ENCODE assay signal across 12 cellular contexts in the genomic region with DNA sequence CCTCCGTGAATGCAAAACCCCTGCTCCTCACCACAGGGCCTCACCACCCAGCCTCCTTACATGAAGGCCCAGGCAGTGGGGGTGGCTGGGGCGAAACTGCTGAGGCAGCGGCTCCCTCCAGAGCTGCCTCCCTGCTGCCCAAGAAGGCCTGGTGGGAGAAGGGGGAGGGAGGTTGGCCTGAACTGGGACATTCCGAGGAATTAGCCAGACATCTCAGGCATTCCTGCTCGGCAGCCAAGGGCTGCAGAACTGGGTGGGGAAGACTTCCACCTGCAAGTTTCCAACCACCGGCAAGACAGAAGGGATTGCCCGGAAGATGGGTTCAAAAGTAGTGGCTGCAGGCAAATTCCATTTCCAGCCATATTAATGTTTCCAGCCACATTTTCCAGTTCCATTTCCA. TPM values are rescaled to one million over a fixed set of nuclear protein-coding genes. Genes with fewer than 3 reads are reported as not detected.
DNase-seq lines count a peak whose midpoint lies in the region; ATAC-seq and TF ChIP-seq lines count a peak whose summit lies in the region.
"Had no signal": no experiment of that assay in that cellular context is flagged by ENCODE, and none has a peak within 500 bp of the region (broad histone marks: within the 10 kb centered on the region; RNA-seq: fewer than 3 reads in every experiment).

No MANE protein-coding gene starts in this region.

- H4K20me1 ChIP-seq in GM23338 (replicated peaks; ENCODE audit: insufficient read depth), result 0 out of 2 replicates have a peak, but pooled peaks cover 3% of the 10 kb centered on the region

- no peaks in the 10 kb centered on the region for H3K9me2 ChIP-seq in GM23338 (ENCODE audit: insufficient read depth)

- H3K27ac ChIP-seq in GM23338 (ENCODE audit: low read depth), result peak overlapping the region; percentile 78; the same call in 1 of the 2 replicates
- H3K27ac ChIP-seq: colonic mucosa, heart right ventricle, stomach had no signal

- peak; percentile 44 for DNase-seq in GM23338 (ENCODE audit: low spot score)
- DNase-seq in epithelial cell of proximal tubule (ENCODE audit: low read depth), result peak; percentile 43
- DNase-seq in osteocyte (ENCODE audit: extremely low spot score, unreplicated experiment), result no peak
- no peak for DNase-seq in CD14-positive monocyte (ENCODE audit: low spot score)
- DNase-seq in medulla oblongata (ENCODE audit: extremely low spot score), result no peak
- DNase-seq: activated gamma-delta T cell, colonic mucosa, heart right ventricle, NCI-H446, stomach had no signal

- H3K4me2 ChIP-seq in GM23338, result no peak overlapping the region

- H3K4me1 ChIP-seq in GM23338 (ENCODE audit: insufficient read depth), result peaks cover 7% of the 10 kb centered on the region; the same call in 1 of the 2 replicates
- H3K4me1 ChIP-seq: colonic mucosa had no signal

- no peaks in the 10 kb centered on the region for H3K79me2 ChIP-seq in GM23338 (replicated peaks; ENCODE audit: insufficient read depth)

- no peak overlapping the region for H3K27ac Mint-ChIP-seq in GM23338
- H3K27ac Mint-ChIP-seq in osteocyte (ENCODE audit: unreplicated experiment), result peak overlapping the region; percentile 39
- H3K27ac Mint-ChIP-seq in CD14-positive monocyte, result no peak overlapping the region

- 0 out of 2 replicates have a peak, but pooled peaks cover 4% of the 10 kb centered on the region for H3F3A ChIP-seq in GM23338 (replicated peaks; ENCODE audit: low read depth)

- H2AFZ ChIP-seq in GM23338, result no peak overlapping the region

- no peaks in the 10 kb centered on the region for H3K27me3 ChIP-seq in GM23338 (ENCODE audit: insufficient read depth)
- H3K27me3 ChIP-seq: colonic mucosa, heart right ventricle, stomach had no signal

- H3K9me3 Mint-ChIP-seq in GM23338, result peaks cover 3% of the 10 kb centered on the region
- H3K9me3 Mint-ChIP-seq in osteocyte (ENCODE audit: unreplicated experiment), result no peaks in the 10 kb centered on the region
- peaks cover 0 to 12% (median 3%) of the 10 kb centered on the region in 7 donors for H3K9me3 Mint-ChIP-seq in CD14-positive monocyte

- no peak for ATAC-seq in GM23338
- no peak for ATAC-seq in GM18909 (IDR thresholded peaks at IDR 0.05; ENCODE audit: poor library complexity, unreplicated experiment)
- ATAC-seq: activated CD4-positive, CD25-positive, alpha-beta regulatory T cell treated with anti-CD3 and anti-CD28 coated beads, Interleukin-2, amount 50 U/mL, for 24 hours; heart right ventricle had no signal

- TF ChIP-seq CTCF in GM23338 (conservative IDR thresholded peaks at IDR 0.05; ENCODE audit: low read depth in 2 of 2), result no peak
- no peak for TF ChIP-seq CTCF in epithelial cell of proximal tubule (conservative IDR thresholded peaks at IDR 0.05; ENCODE audit: low read depth, low read length)
- TF ChIP-seq CTCF in osteocyte (IDR thresholded peaks at IDR 0.05), result no peak
- TF ChIP-seq CTCF in CD14-positive monocyte (IDR thresholded peaks at IDR 0.05), result no peak

- intact Hi-C loops in CD14-positive monocyte (cut with micrococcal nuclease), result loop anchor here (10.0 kb wide), 2 partner anchors 47 to 693 kb away; a partner anchor contains a TSS

- H3K4me1 Mint-ChIP-seq in GM23338, result peaks cover 18% of the 10 kb centered on the region
- peaks cover 16% of the 10 kb centered on the region for H3K4me1 Mint-ChIP-seq in osteocyte (ENCODE audit: unreplicated experiment)
- peaks cover 6% of the 10 kb centered on the region for H3K4me1 Mint-ChIP-seq in CD14-positive monocyte

- peaks cover 15% of the 10 kb centered on the region for H3K36me3 ChIP-seq in GM23338 (ENCODE audit: insufficient read depth)

- peaks cover 49% of the 10 kb centered on the region for H3K36me3 Mint-ChIP-seq in GM23338 (ENCODE audit: low read depth)
- peaks cover 25% of the 10 kb centered on the region for H3K36me3 Mint-ChIP-seq in osteocyte (ENCODE audit: unreplicated experiment)
- peaks cover 44 to 62% of the 10 kb centered on the region in 2 donors for H3K36me3 Mint-ChIP-seq in CD14-positive monocyte

- H3K4me3 ChIP-seq in GM23338, result no peak overlapping the region
- H3K4me3 ChIP-seq in epithelial cell of proximal tubule (ENCODE audit: low read depth, low read length), result no peak overlapping the region
- H3K4me3 ChIP-seq: colonic mucosa, heart right ventricle, stomach had no signal

- no peak overlapping the region for H3K4me3 Mint-ChIP-seq in GM23338
- no peak overlapping the region for H3K4me3 Mint-ChIP-seq in osteocyte (ENCODE audit: unreplicated experiment)
- no peak overlapping the region for H3K4me3 Mint-ChIP-seq in CD14-positive monocyte

- H3K27me3 Mint-ChIP-seq in GM23338 (ENCODE audit: insufficient read depth, low read depth, poor library complexity) (peaks cover 8% of the 10 kb centered on the region), osteocyte (ENCODE audit: unreplicated experiment) (no peaks in the 10 kb centered on the region), CD14-positive monocyte (ENCODE audit: low read depth in 3 of 3) (peaks cover 0 to 2% (median 0%) of the 10 kb centered on the region in 3 donors)

TF ChIP-seq in GM23338, 12 proteins besides CTCF, POLR2A, EP300 and RAD21:
- TF ChIP-seq EZH2 (IDR thresholded peaks at IDR 0.05; ENCODE audit: low read depth, unreplicated experiment) (no peak), ZNF331 (CRISPR knock-in tag; IDR thresholded peaks at IDR 0.05; ENCODE audit: low read depth) (no peak), NANOG (IDR thresholded peaks at IDR 0.05; ENCODE audit: borderline replicate concordance) (no peak), POLR2AphosphoS5 (IDR thresholded peaks at IDR 0.05; ENCODE audit: low read depth) (no peak), EZH2phosphoT487 (IDR thresholded peaks at IDR 0.05; ENCODE audit: unreplicated experiment) (no peak)
- TF ChIP-seq, protein P1, sequence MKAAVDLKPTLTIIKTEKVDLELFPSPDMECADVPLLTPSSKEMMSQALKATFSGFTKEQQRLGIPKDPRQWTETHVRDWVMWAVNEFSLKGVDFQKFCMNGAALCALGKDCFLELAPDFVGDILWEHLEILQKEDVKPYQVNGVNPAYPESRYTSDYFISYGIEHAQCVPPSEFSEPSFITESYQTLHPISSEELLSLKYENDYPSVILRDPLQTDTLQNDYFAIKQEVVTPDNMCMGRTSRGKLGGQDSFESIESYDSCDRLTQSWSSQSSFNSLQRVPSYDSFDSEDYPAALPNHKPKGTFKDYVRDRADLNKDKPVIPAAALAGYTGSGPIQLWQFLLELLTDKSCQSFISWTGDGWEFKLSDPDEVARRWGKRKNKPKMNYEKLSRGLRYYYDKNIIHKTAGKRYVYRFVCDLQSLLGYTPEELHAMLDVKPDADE (IDR thresholded peaks at IDR 0.05), result no peak

RNA-seq across cellular contexts. Expression of a gene that starts 2.3 kb away (rescaled TPM):
- 0.93 and 1.2 TPM in 2 replicates for total RNA-seq in GM23338 (2014; rRNA removed; shearing (Covaris generic))
- polyA plus RNA-seq in GM23338 (2016; fragmentation: Nextera tagmentation; extraction: Ambion mirVana) (0.82 and 1.5 TPM in 2 replicates), CD14-positive monocyte (under 1 TPM; 0.10 to 0.13 TPM)
- total RNA-seq in epithelial cell of proximal tubule (0.58 and 5.2 TPM in 2 replicates), osteocyte (3.2 and 3.5 TPM in 2 replicates)

RNA-seq across cellular contexts. Expression of a gene that starts 5.4 kb away (rescaled TPM):
- 52.0 and 75.4 TPM in 2 replicates for total RNA-seq in GM23338 (2014; rRNA removed; shearing (Covaris generic))
- polyA plus RNA-seq in GM23338 (2016; fragmentation: Nextera tagmentation; extraction: Ambion mirVana), result 66.3 and 76.1 TPM in 2 replicates
- total RNA-seq in epithelial cell of proximal tubule, result 56.4 and 80.7 TPM in 2 replicates
- total RNA-seq in osteocyte, result 63.0 TPM in 2 replicates
- polyA plus RNA-seq in CD14-positive monocyte, result 100 to 1,000 TPM in 1 of 2 donors, 10 to 100 TPM in 1; 86.0 to 109 TPM

RNA-seq across cellular contexts. Expression of a gene that starts 14.9 kb away (rescaled TPM):
- total RNA-seq in GM23338 (2014; rRNA removed; shearing (Covaris generic)), result 44.4 and 65.5 TPM in 2 replicates
- polyA plus RNA-seq in GM23338 (2016; fragmentation: Nextera tagmentation; extraction: Ambion mirVana) (62.1 and 76.1 TPM in 2 replicates), CD14-positive monocyte (10 to 100 TPM in 1 of 2 donors, 1 to 10 TPM in 1; 9.4 to 13.2 TPM)
- total RNA-seq in epithelial cell of proximal tubule (42.1 and 42.2 TPM in 2 replicates), osteocyte (62.0 and 65.8 TPM in 2 replicates)

RNA-seq across cellular contexts. Expression of a gene that starts 16.7 kb away (rescaled TPM):
- total RNA-seq in GM23338 (2014; rRNA removed; shearing (Covaris generic)), result 96.7 and 110 TPM in 2 replicates
- polyA plus RNA-seq in GM23338 (2016; fragmentation: Nextera tagmentation; extraction: Ambion mirVana) (65.7 and 76.4 TPM in 2 replicates), CD14-positive monocyte (10 to 100 TPM; 52.4 to 53.2 TPM)
- total RNA-seq in epithelial cell of proximal tubule (102 and 237 TPM in 2 replicates), osteocyte (77.6 and 79.6 TPM in 2 replicates)

RNA-seq across cellular contexts. Expression of a gene that starts 44.6 kb away (rescaled TPM):
- total RNA-seq in GM23338 (2014; rRNA removed; shearing (Covaris generic)), result not detected in 2 replicates
- polyA plus RNA-seq in GM23338 (2016; fragmentation: Nextera tagmentation; extraction: Ambion mirVana), result not detected in 2 replicates
- not detected in 2 replicates for total RNA-seq in epithelial cell of proximal tubule
- not detected in 2 replicates for total RNA-seq in osteocyte
- polyA plus RNA-seq in CD14-positive monocyte, result not detected
- total RNA-seq: colonic mucosa, heart right ventricle had no signal
- polyA plus RNA-seq: heart right ventricle had no signal

Comparison
In these comparisons a context has a peak if more than half of its experiments do, and no peak if none do; other contexts are left out.
1. DNase-seq: peak in GM23338 (single experiment) and epithelial cell of proximal tubule (single experiment); none in osteocyte (single experiment), CD14-positive monocyte (single experiment) and medulla oblongata (single experiment).